In genomic region chr15:57592836-57593420, GRCh38 we compare ENCODE assay signal across 1 cellular context.
TF ChIP-seq lines count a peak whose summit lies in the region.

No MANE protein-coding gene starts in this region.

TF ChIP-seq in HEK293T, 16 proteins besides CTCF, POLR2A, EP300 and RAD21:
- TF ChIP-seq PKNOX1 (IDR thresholded peaks at IDR 0.05) (no peak), ELF4 (IDR thresholded peaks at IDR 0.05) (no peak)
TF ChIP-seq in HEK293T: peak in this region for 0.
